9 cellular contexts compared by ENCODE assay signal in the genomic region with DNA sequence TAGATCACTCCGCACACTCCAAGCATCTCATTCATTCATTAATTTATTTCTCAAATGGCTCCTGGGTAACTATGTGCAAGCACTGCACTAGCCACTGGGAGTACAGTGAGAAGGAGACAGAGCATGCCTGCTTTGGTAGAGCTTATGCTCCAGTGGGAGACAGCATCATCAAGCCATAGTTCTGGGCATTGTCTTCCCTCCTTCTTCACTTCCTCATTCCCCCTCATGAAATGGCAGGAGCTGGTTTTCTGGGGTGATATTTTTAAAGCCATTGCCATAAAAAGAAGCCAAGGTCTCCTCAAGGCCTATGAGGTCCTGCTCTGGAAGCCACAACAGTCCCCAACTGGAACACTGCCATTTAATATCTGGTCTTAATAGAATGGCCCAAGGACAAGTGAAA.
"Had no signal": no experiment of that assay in that cellular context is flagged by ENCODE, and none has a peak within 500 bp of the region (broad histone marks: within the 10 kb centered on the region; RNA-seq: fewer than 3 reads in every experiment).

No MANE protein-coding gene starts in this region.

- DNase-seq: activated naive CD4-positive, alpha-beta T cell treated with anti-CD3 and anti-CD28 coated beads, Interleukin-2, amount 50 U/mL, for 16 hours; endodermal cell; hippocampal formation; mesendoderm; pancreas; stimulated activated CD4-positive, alpha-beta T cell treated with anti-CD3 and anti-CD28 coated beads, Interleukin-2, amount 100 ng/mL, for 48 hours; stomach had no signal

- H3K27ac ChIP-seq: breast epithelium, pancreas, stomach, thoracic aorta had no signal

- ATAC-seq: pancreas had no signal

- H3K27me3 ChIP-seq: breast epithelium, pancreas, stomach had no signal

- H3K36me3 ChIP-seq: breast epithelium, pancreas, stomach, thoracic aorta had no signal

- H3K4me1 ChIP-seq: breast epithelium, pancreas, stomach had no signal

- H3K27ac Mint-ChIP-seq: endodermal cell had no signal

- H3K4me3 Mint-ChIP-seq: endodermal cell had no signal

- H3K9me3 ChIP-seq: breast epithelium, pancreas, stomach, thoracic aorta had no signal

- H3K4me3 ChIP-seq: breast epithelium, pancreas, stomach, thoracic aorta had no signal

- H3K9me3 Mint-ChIP-seq: endodermal cell had no signal
